ENCODE assay signal across 8 cellular contexts in the genomic region with DNA sequence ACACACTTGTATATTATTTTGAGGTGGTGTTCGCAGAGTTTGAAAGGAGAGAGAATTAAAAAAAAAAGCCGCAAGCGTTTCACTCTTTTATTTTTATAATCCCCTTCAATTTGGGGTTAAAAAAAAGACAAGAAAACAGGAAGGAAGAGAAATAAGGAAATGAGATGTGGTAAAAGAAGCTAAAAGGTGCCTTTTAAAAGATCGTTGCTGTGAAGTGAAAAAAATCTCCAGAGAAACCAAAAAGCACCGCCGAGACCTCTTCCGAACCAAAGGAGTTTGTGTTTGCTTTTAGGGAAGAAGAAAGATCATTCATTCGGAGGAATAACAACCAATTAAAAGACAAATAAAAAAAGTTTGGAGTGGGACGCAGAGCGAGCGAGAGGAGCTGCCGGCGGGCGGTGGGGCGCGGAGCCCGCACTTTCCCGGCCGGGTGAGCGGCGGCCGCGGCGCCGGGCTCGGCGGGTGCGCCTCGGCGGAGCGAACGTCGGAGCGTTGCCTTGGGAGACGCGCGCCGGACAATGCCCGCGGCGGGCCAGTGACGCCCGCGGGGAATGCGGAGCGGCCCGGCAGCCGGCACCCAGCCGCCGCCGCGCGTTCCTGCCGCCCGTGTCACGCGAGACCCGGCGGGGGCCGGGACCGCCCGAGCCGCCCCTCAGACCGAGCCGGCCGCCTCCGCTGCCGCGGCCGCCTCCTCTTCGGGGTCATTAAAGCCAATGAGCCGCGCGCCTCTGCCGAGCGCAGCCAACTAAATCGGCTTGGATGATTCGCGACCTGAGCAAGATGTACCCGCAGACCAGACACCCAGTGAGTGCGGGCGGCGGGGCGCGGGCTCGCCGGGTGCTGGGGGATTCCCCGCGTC. TPM values are rescaled to one million over a fixed set of nuclear protein-coding genes. Genes with fewer than 3 reads are reported as not detected.
DNase-seq lines count a peak whose midpoint lies in the region; ATAC-seq, FAIRE-seq and TF ChIP-seq lines count a peak whose summit lies in the region.

No MANE protein-coding gene starts in this region.

- peak overlapping the region; percentile 82 for H3K4me2 ChIP-seq in DOHH2 (ENCODE audit: low read length)

- DNase-seq in HL-60 (ENCODE audit: low read depth in 1 of 2, low spot score in 1 of 2) (peak in 1 of 2 experiments; percentile 32), T-helper 22 cell (ENCODE audit: low read depth) (peak; percentile 14), colonic mucosa (peak; percentile 30), left lobe of liver (ENCODE audit: low spot score) (peak; percentile 68), HTR-8/SVneo (ENCODE audit: insufficient read length, low spot score) (no peak)
- DNase-seq in stimulated activated CD8-positive, alpha-beta memory T cell treated with anti-CD3 and anti-CD28 coated beads, Interleukin-12 subunit alpha, Interleukin-12 subunit beta, amount 100 ng/mL, for 1 hour (ENCODE audit: low read depth): peak; percentile 21

- H3K4me1 ChIP-seq in DOHH2 (ENCODE audit: control insufficient read depth, low read length) (peaks cover 39% of the 10 kb centered on the region), colonic mucosa (no peaks in the 10 kb centered on the region)

- H3K9me3 ChIP-seq in DOHH2 (ENCODE audit: control insufficient read depth, insufficient read depth, low read length) (no peaks in the 10 kb centered on the region), colonic mucosa (no peaks in the 10 kb centered on the region)

- H3K9me2 ChIP-seq in DOHH2 (replicated peaks; ENCODE audit: control insufficient read depth, low read length): no peaks in the 10 kb centered on the region

- H3K36me3 ChIP-seq in DOHH2 (ENCODE audit: control insufficient read depth, low read length) (peaks cover 15% of the 10 kb centered on the region), colonic mucosa (no peaks in the 10 kb centered on the region)

- TF ChIP-seq CTCF in DOHH2 (IDR thresholded peaks at IDR 0.05; ENCODE audit: low read depth, low read length, poor library complexity, severe bottlenecking) (no peak), HL-60 (IDR thresholded peaks at IDR 0.05; ENCODE audit: insufficient read depth, low read length) (no peak), colonic mucosa (IDR thresholded peaks at IDR 0.05) (no peak)

- no peaks in the 10 kb centered on the region for H3K27me3 ChIP-seq in DOHH2 (ENCODE audit: control insufficient read depth, low read length)
- no peaks in the 10 kb centered on the region for H3K27me3 ChIP-seq in HL-60 (ENCODE audit: insufficient read depth, poor library complexity, severe bottlenecking)
- H3K27me3 ChIP-seq in colonic mucosa: peaks cover 9% of the 10 kb centered on the region

- no peaks in the 10 kb centered on the region for H4K20me1 ChIP-seq in DOHH2 (ENCODE audit: control insufficient read depth, insufficient read depth, low read depth, low read length)

- ATAC-seq in left lobe of liver (peak; percentile 33), HG02884 (IDR thresholded peaks at IDR 0.05; ENCODE audit: unreplicated experiment) (no peak)

- no peak for FAIRE-seq in HTR-8/SVneo (lab: Jason Lieb, UNC)

- H3K4me3 ChIP-seq in DOHH2 (ENCODE audit: low read length): peak overlapping the region; percentile 84
- H3K4me3 ChIP-seq in HL-60 (replicated peaks; ENCODE audit: insufficient read depth, low read length): peak overlapping the region; percentile 52
- peak overlapping the region; percentile 93 for H3K4me3 ChIP-seq in colonic mucosa

- intact Hi-C loops in colonic mucosa (cut with DNase I): no loop called here

- H3K9ac ChIP-seq in colonic mucosa (ENCODE audit: low read depth in 2 of 2, low read length in 2 of 2): peak overlapping the region; percentile 84 to 88

- H3K27ac ChIP-seq in DOHH2 (ENCODE audit: low read depth, low read length) (peak overlapping the region; percentile 97), HL-60 (replicated peaks) (peak overlapping the region; percentile 89), colonic mucosa (peak overlapping the region; percentile 98)

- peaks cover 20% of the 10 kb centered on the region for H3F3A ChIP-seq in DOHH2 (ENCODE audit: control insufficient read depth, insufficient read depth)

- peaks cover 29% of the 10 kb centered on the region for H3K79me2 ChIP-seq in DOHH2 (ENCODE audit: control insufficient read depth, low read length)

RNA-seq across cellular contexts. Expression of a gene that starts 0.5 kb away (rescaled TPM):
- total RNA-seq in colonic mucosa: 10 to 100 TPM in 1 of 2 donors, 1 to 10 TPM in 1; 8.0 to 17.6 TPM
- 3.4 TPM for total RNA-seq in left lobe of liver
